9 cellular contexts compared by ENCODE assay signal in genomic region chr7:140476698-140477261, GRCh38. TPM values are rescaled to one million over a fixed set of nuclear protein-coding genes. Genes with fewer than 3 reads are reported as not detected.
DNase-seq lines count a peak whose midpoint lies in the region; ATAC-seq, FAIRE-seq and TF ChIP-seq lines count a peak whose summit lies in the region.
"Had no signal": no experiment of that assay in that cellular context is flagged by ENCODE, and none has a peak within 500 bp of the region (broad histone marks: within the 10 kb centered on the region; RNA-seq: fewer than 3 reads in every experiment).

No MANE protein-coding gene starts in this region.

- DNase-seq in activated naive CD4-positive, alpha-beta T cell treated with Interleukin-2 at 50 U/mL for 16 hours: no peak
- DNase-seq in activated CD4-positive, alpha-beta memory T cell treated with anti-CD3 and anti-CD28 coated beads, Interleukin-2, amount 10 ng/mL, durations not matched to agents 7 days and 5 days: no peak
- DNase-seq in immature natural killer cell (no peak), stomach (no peak), kidney (no peak)
- DNase-seq: NCI-H187 treated with DMSO at 0.1 percent for 48 hours had no signal

- FAIRE-seq in kidney (lab: Jason Lieb, UNC): no peak

- no peak overlapping the region for H3K9ac ChIP-seq in kidney (ENCODE audit: low read length in 2 of 2)

- POLR2A ChIA-PET in activated CD4-positive, alpha-beta memory T cell treated with anti-CD3 and anti-CD28 coated beads, Interleukin-2, amount 10 ng/mL, durations not matched to agents 7 days and 5 days (lab: Charles Lee): interaction anchor here (0.7 to 5.4 kb wide), 24 partner anchors 9 to 1261 kb away, joined by 3 to 42 read pairs (median 5); partner anchors contain the start of genes ADCK2, BRAF, KDM7A and MRPS33

- TF ChIP-seq CTCF in stomach (IDR thresholded peaks at IDR 0.05) (no peak), kidney (IDR thresholded peaks at IDR 0.05; ENCODE audit: borderline replicate concordance, extremely low read depth, insufficient read depth) (no peak)

- H3K4me1 Mint-ChIP-seq in activated naive CD4-positive, alpha-beta T cell treated with anti-CD3 and anti-CD28 coated beads, Interleukin-2, amount 50 U/mL, for 24 hours: peaks cover 41% of the 10 kb centered on the region
- peaks cover 29% of the 10 kb centered on the region for H3K4me1 Mint-ChIP-seq in activated CD4-positive, alpha-beta memory T cell treated with anti-CD3 and anti-CD28 coated beads, Interleukin-2, amount 10 ng/mL, durations not matched to agents 7 days and 5 days
- H3K4me1 Mint-ChIP-seq in immature natural killer cell: peaks cover 40 to 48% of the 10 kb centered on the region in 2 donors

- no peaks in the 10 kb centered on the region for H3K36me3 Mint-ChIP-seq in activated naive CD4-positive, alpha-beta T cell treated with anti-CD3 and anti-CD28 coated beads, Interleukin-2, amount 50 U/mL, for 24 hours
- peaks cover 16% of the 10 kb centered on the region for H3K36me3 Mint-ChIP-seq in activated CD4-positive, alpha-beta memory T cell treated with anti-CD3 and anti-CD28 coated beads, Interleukin-2, amount 10 ng/mL, durations not matched to agents 7 days and 5 days (ENCODE audit: low read depth)
- peaks cover 0 to 1% (median 1%) of the 10 kb centered on the region in 3 donors for H3K36me3 Mint-ChIP-seq in immature natural killer cell

- H3K36me3 ChIP-seq in stomach: peaks cover 0 to 4% (median 1%) of the 10 kb centered on the region in 4 donors
- no peaks in the 10 kb centered on the region for H3K36me3 ChIP-seq in kidney (ENCODE audit: control insufficient read depth in 1 of 2, insufficient read depth in 2 of 2, low read length in 2 of 2)

- H3K27ac Mint-ChIP-seq in activated naive CD4-positive, alpha-beta T cell treated with anti-CD3 and anti-CD28 coated beads, Interleukin-2, amount 50 U/mL, for 24 hours: peak overlapping the region; percentile 81
- peak overlapping the region; percentile 87 for H3K27ac Mint-ChIP-seq in activated CD4-positive, alpha-beta memory T cell treated with anti-CD3 and anti-CD28 coated beads, Interleukin-2, amount 10 ng/mL, durations not matched to agents 7 days and 5 days
- peak overlapping the region; percentile 89 to 95 (median 92) for H3K27ac Mint-ChIP-seq in immature natural killer cell

- H3K9me3 Mint-ChIP-seq in activated naive CD4-positive, alpha-beta T cell treated with anti-CD3 and anti-CD28 coated beads, Interleukin-2, amount 50 U/mL, for 24 hours: no peaks in the 10 kb centered on the region
- no peaks in the 10 kb centered on the region for H3K9me3 Mint-ChIP-seq in activated CD4-positive, alpha-beta memory T cell treated with anti-CD3 and anti-CD28 coated beads, Interleukin-2, amount 10 ng/mL, durations not matched to agents 7 days and 5 days
- no peaks in the 10 kb centered on the region for H3K9me3 Mint-ChIP-seq in immature natural killer cell

- no peaks in the 10 kb centered on the region for H3K27me3 ChIP-seq in stomach

- TF ChIP-seq EP300 in stomach (IDR thresholded peaks at IDR 0.05): no peak

- TF ChIP-seq POLR2A in stomach (IDR thresholded peaks at IDR 0.05): no peak

- intact Hi-C loops in stomach (cut with DNase I; ENCODE audit: low total_unique reads): no loop called here
- intact Hi-C loops in kidney (cut with DNase I): no loop called here

- H3K9me3 ChIP-seq in stomach: no peaks in the 10 kb centered on the region
- no peaks in the 10 kb centered on the region for H3K9me3 ChIP-seq in kidney (ENCODE audit: control insufficient read depth in 1 of 2, low read length in 2 of 2)

- peak overlapping the region in 4 of 5 donors; percentile 52 to 95 (median 90) for H3K27ac ChIP-seq in stomach
- H3K27ac ChIP-seq in kidney (ENCODE audit: low read depth in 2 of 2, low read length in 2 of 2): no peak overlapping the region

- 38 to 54% (median 48%) methylated on average over 11 of the region's 11 CpGs for WGBS in stomach, 5 donors

- H3K4me3 ChIP-seq in stomach (peak overlapping the region in 3 of 4 donors; percentile 83 to 99 (median 98)), kidney (ENCODE audit: low read length in 2 of 2) (peak overlapping the region in 1 of 2 donors; percentile 3)

- peak overlapping the region; percentile 96 for H3K4me3 Mint-ChIP-seq in activated naive CD4-positive, alpha-beta T cell treated with anti-CD3 and anti-CD28 coated beads, Interleukin-2, amount 50 U/mL, for 24 hours
- H3K4me3 Mint-ChIP-seq in activated CD4-positive, alpha-beta memory T cell treated with anti-CD3 and anti-CD28 coated beads, Interleukin-2, amount 10 ng/mL, durations not matched to agents 7 days and 5 days: peak overlapping the region; percentile 88
- H3K4me3 Mint-ChIP-seq in immature natural killer cell: peak overlapping the region; percentile 91 to 100 (median 95)

- peaks cover 28 to 64% (median 55%) of the 10 kb centered on the region in 4 donors for H3K4me1 ChIP-seq in stomach
- H3K4me1 ChIP-seq in kidney (ENCODE audit: control insufficient read depth in 1 of 2, insufficient read depth in 1 of 2, low read depth in 1 of 2, low read length in 2 of 2): peaks cover 2 to 3% of the 10 kb centered on the region in 2 donors

- H3K27me3 Mint-ChIP-seq in activated naive CD4-positive, alpha-beta T cell treated with anti-CD3 and anti-CD28 coated beads, Interleukin-2, amount 50 U/mL, for 24 hours: no peaks in the 10 kb centered on the region
- H3K27me3 Mint-ChIP-seq in activated CD4-positive, alpha-beta memory T cell treated with anti-CD3 and anti-CD28 coated beads, Interleukin-2, amount 10 ng/mL, durations not matched to agents 7 days and 5 days: no peaks in the 10 kb centered on the region
- peaks cover 3 to 16% (median 10%) of the 10 kb centered on the region in 3 donors for H3K27me3 Mint-ChIP-seq in immature natural killer cell (ENCODE audit: low read depth in 3 of 3)

- ATAC-seq in HG03571 (IDR thresholded peaks at IDR 0.05; ENCODE audit: unreplicated experiment) (no peak), GM19351 (IDR thresholded peaks at IDR 0.05; ENCODE audit: unreplicated experiment) (no peak)

- CTCF ChIA-PET in activated CD4-positive, alpha-beta memory T cell treated with anti-CD3 and anti-CD28 coated beads, Interleukin-2, amount 10 ng/mL, durations not matched to agents 7 days and 5 days (lab: Charles Lee): interaction anchor here (0.7 to 8.4 kb wide), 20 partner anchors 9 to 1074 kb away, joined by 3 to 102 read pairs (median 4); partner anchors contain the start of gene MRPS33

RNA-seq across cellular contexts. Expression of gene MKRN1, which starts 2.5 kb away (rescaled TPM):
- total RNA-seq in activated CD4-positive, alpha-beta memory T cell treated with anti-CD3 and anti-CD28 coated beads, Interleukin-2, amount 10 ng/mL, durations not matched to agents 7 days and 5 days: 100 to 1,000 TPM; 119 to 122 TPM
- polyA plus RNA-seq in immature natural killer cell (100 to 1,000 TPM in 2 of 3 donors, 10 to 100 TPM in 1; 86.5 to 163 (median 135) TPM), stomach (10 to 100 TPM; 35.2 to 57.4 (median 42.1) TPM), kidney (ENCODE audit: insufficient read depth, low read depth, low replicate concordance) (48.8 TPM)
- total RNA-seq in stomach (100 to 1,000 TPM in 1 of 5 donors, 10 to 100 TPM in 4; 21.0 to 102 (median 73.9) TPM), kidney (106 TPM)

Comparison
In these comparisons a context has a peak if more than half of its experiments do, and no peak if none do; other contexts are left out.
1. H3K27ac ChIP-seq: peak in stomach (4 of 5); none in kidney (0 of 2).
2. Peak in every context shown above with its lines, with median percentiles within 50 percentile points of each other: H3K27ac Mint-ChIP-seq and H3K4me3 Mint-ChIP-seq.